Comparison of ENCODE assay signal across 8 cellular contexts in genomic region chr17:18182978-18183333, GRCh38.
DNase-seq lines count a peak whose midpoint lies in the region; ATAC-seq and TF ChIP-seq lines count a peak whose summit lies in the region.

No MANE protein-coding gene starts in this region.

- H3K36me3 ChIP-seq in GM06990 (ENCODE audit: control insufficient read depth, insufficient read depth, low read length) (no peaks in the 10 kb centered on the region; the same call in 1 of the 2 replicates), brain microvascular endothelial cell (replicated peaks) (no peaks in the 10 kb centered on the region)

- peak overlapping the region; percentile 98 for H3K27ac ChIP-seq in brain microvascular endothelial cell

- TF ChIP-seq RAD21 in Ishikawa (IDR thresholded peaks at IDR 0.05; ENCODE audit: low read depth) = no peak

- peak overlapping the region; percentile 63 for H3K4me3 ChIP-seq in GM06990 (replicated peaks; ENCODE audit: low read depth, low read length)
- peak overlapping the region; percentile 87 for H3K4me3 ChIP-seq in brain microvascular endothelial cell (ENCODE audit: low read depth, low read length)

- 0 out of 2 replicates have a peak, but pooled peaks have one; percentile 32 for TF ChIP-seq EP300 in Ishikawa (IDR thresholded peaks at IDR 0.05; ENCODE audit: borderline replicate concordance)

- peak; percentile 91 for DNase-seq in GM06990 (ENCODE audit: extremely low read depth, insufficient read length)
- DNase-seq in UCSD-AML1 (lab: John Stamatoyannopoulos, UW; ENCODE audit: unreplicated experiment) = peak; percentile 92
- DNase-seq in brain microvascular endothelial cell = no peak
- peak; percentile 89 for DNase-seq in kidney tubule cell (ENCODE audit: low spot score)
- peak; percentile 84 to 89 for DNase-seq in stimulated activated CD4-positive, alpha-beta T cell treated with anti-CD3 and anti-CD28 coated beads, Interleukin-2, amount 100 ng/mL, for 24 hours
- DNase-seq in NCI-H446 treated with DMSO at 0.1 percent for 48 hours (lab: John Stamatoyannopoulos, UW) = no peak

- TF ChIP-seq CTCF in GM06990 (IDR thresholded peaks at IDR 0.05; ENCODE audit: insufficient read depth, low read length, poor library complexity, severe bottlenecking) (no peak), brain microvascular endothelial cell (IDR thresholded peaks at IDR 0.05; ENCODE audit: low read depth, low read length, missing control alignments) (no peak)

- H3K27me3 ChIP-seq in GM06990 (replicated peaks; ENCODE audit: control insufficient read depth, insufficient read depth, low read length) (no peaks in the 10 kb centered on the region), brain microvascular endothelial cell (replicated peaks) (no peaks in the 10 kb centered on the region)

- peak; percentile 31 for ATAC-seq in GM21529 (IDR thresholded peaks at IDR 0.05; ENCODE audit: unreplicated experiment)

- in situ Hi-C loops in brain microvascular endothelial cell (cut with HindIII; ENCODE audit: low pct_ligation_motif_present, low sequenced_read_pairs) = no loop called here

TF ChIP-seq in Ishikawa, 13 proteins besides CTCF, POLR2A, EP300 and RAD21:
- no peak; the same call in 1 of the 2 replicates for TF ChIP-seq ZBTB7A (IDR thresholded peaks at IDR 0.05; ENCODE audit: low read depth)
- TF ChIP-seq MAX (IDR thresholded peaks at IDR 0.05) = peak; percentile 72; the same call in 1 of the 2 replicates
- TF ChIP-seq TAF1 (IDR thresholded peaks at IDR 0.05; ENCODE audit: low read depth) = peak; percentile 82
- 0 out of 2 replicates have a peak, but pooled peaks have one; percentile 42 for TF ChIP-seq USF1 (IDR thresholded peaks at IDR 0.05)
- TF ChIP-seq CREB1 (IDR thresholded peaks at IDR 0.05; ENCODE audit: low read depth) = 0 out of 2 replicates have a peak, but pooled peaks have one; percentile 7
- no peak for TF ChIP-seq EGR1 (IDR thresholded peaks at IDR 0.05)
- no peak for TF ChIP-seq TEAD4 (IDR thresholded peaks at IDR 0.05)
- TF ChIP-seq YY1 (IDR thresholded peaks at IDR 0.05; ENCODE audit: low read depth) = no peak
- TF ChIP-seq NFIC (IDR thresholded peaks at IDR 0.05) = peak; percentile 21; the same call in 1 of the 2 replicates

Comparison
In these comparisons a context has a peak if more than half of its experiments do, and no peak if none do; other contexts are left out.
1. DNase-seq: peak in GM06990 (single experiment), UCSD-AML1 (single experiment), kidney tubule cell (single experiment) and stimulated activated CD4-positive, alpha-beta T cell treated with anti-CD3 and anti-CD28 coated beads, Interleukin-2, amount 100 ng/mL, for 24 hours (2 of 2); none in brain microvascular endothelial cell (single experiment) and NCI-H446 treated with DMSO at 0.1 percent for 48 hours (single experiment).